14 cellular contexts compared by ENCODE assay signal in genomic region chr14:75842624-75843023, GRCh38.
DNase-seq lines count a peak whose midpoint lies in the region; ATAC-seq and TF ChIP-seq lines count a peak whose summit lies in the region.
"Had no signal": no experiment of that assay in that cellular context is flagged by ENCODE, and none has a peak within 500 bp of the region (broad histone marks: within the 10 kb centered on the region; RNA-seq: fewer than 3 reads in every experiment).

No MANE protein-coding gene starts in this region.

- DNase-seq in GM23248 (peak; percentile 24), left colon (no peak), progenitor cell of endocrine pancreas (ENCODE audit: low spot score, unreplicated experiment) (no peak), OCI-M1 (lab: John Stamatoyannopoulos, UW) (no peak), PC-9 (no peak)
- DNase-seq in stimulated activated CD4-positive, alpha-beta T cell treated with anti-CD3 and anti-CD28 coated beads, Interleukin-4, amount 100 ng/mL, for 1 hour = no peak
- DNase-seq in CD8-positive, alpha-beta T cell = no peak
- DNase-seq: COR-L47, Kasumi-1, NCI-H1930, NCI-H2171 treated with DMSO at 0.1 percent for 48 hours, NCI-H82 had no signal

- POLR2A ChIA-PET in PC-9 (lab: Charles Lee; ENCODE audit: unreplicated experiment) = no interaction called here
- POLR2A ChIA-PET in CD8-positive, alpha-beta T cell (lab: Charles Lee) = no interaction called here

- no peaks in the 10 kb centered on the region for H3K9me2 ChIP-seq in GM23248 (ENCODE audit: insufficient read depth)
- no peaks in the 10 kb centered on the region for H3K9me2 ChIP-seq in PC-9 (ENCODE audit: insufficient read depth)

- in situ Hi-C loops in GM23248 (cut with MboI) = no loop called here

- H3K9me3 ChIP-seq in GM23248 (ENCODE audit: low read depth) (no peaks in the 10 kb centered on the region), PC-9 (ENCODE audit: insufficient read depth, low read depth) (no peaks in the 10 kb centered on the region)
- H3K9me3 ChIP-seq in CD8-positive, alpha-beta T cell (ENCODE audit: low read length) = no peaks in the 10 kb centered on the region

- H2AFZ ChIP-seq in GM23248 = no peak overlapping the region
- H2AFZ ChIP-seq in PC-9 = no peak overlapping the region

- CTCF ChIA-PET in PC-9 (lab: Charles Lee) = interaction anchor here (0.7 kb wide), 2 partner anchors 61 to 87 kb away, joined by 7 to 10 read pairs; no protein-coding TSS in a partner anchor
- CTCF ChIA-PET in CD8-positive, alpha-beta T cell (lab: Charles Lee) = no interaction called here

- no peaks in the 10 kb centered on the region for H3K9me3 Mint-ChIP-seq in progenitor cell of endocrine pancreas (ENCODE audit: low read depth)
- peaks cover 2% of the 10 kb centered on the region for H3K9me3 Mint-ChIP-seq in CD8-positive, alpha-beta T cell

- peaks cover 12% of the 10 kb centered on the region for H3K36me3 Mint-ChIP-seq in progenitor cell of endocrine pancreas (ENCODE audit: insufficient read depth)
- peaks cover 17% of the 10 kb centered on the region for H3K36me3 Mint-ChIP-seq in CD8-positive, alpha-beta T cell

- no TSS peak for BruUV-seq in PC-9 (replicated peaks; lab: Mats Ljungman, UMichigan)

- H3K27me3 ChIP-seq in GM23248 (replicated peaks; ENCODE audit: insufficient read depth) (no peaks in the 10 kb centered on the region), PC-9 (ENCODE audit: insufficient read depth, low read depth) (no peaks in the 10 kb centered on the region)
- H3K27me3 ChIP-seq in CD8-positive, alpha-beta T cell (ENCODE audit: insufficient read depth, low read length) = no peaks in the 10 kb centered on the region

- H3K27ac Mint-ChIP-seq in progenitor cell of endocrine pancreas = peak overlapping the region; percentile 29
- H3K27ac Mint-ChIP-seq in CD8-positive, alpha-beta T cell = no peak overlapping the region

- peaks cover 8% of the 10 kb centered on the region for H3K4me1 Mint-ChIP-seq in progenitor cell of endocrine pancreas (ENCODE audit: low read depth)
- no peaks in the 10 kb centered on the region for H3K4me1 Mint-ChIP-seq in CD8-positive, alpha-beta T cell (ENCODE audit: low read depth)

- H3K27me3 Mint-ChIP-seq in progenitor cell of endocrine pancreas = no peaks in the 10 kb centered on the region
- no peaks in the 10 kb centered on the region for H3K27me3 Mint-ChIP-seq in CD8-positive, alpha-beta T cell (ENCODE audit: low read depth)

- 6 to 10% methylated on average over 3 of the region's 3 CpGs for WGBS in GM23248 (ENCODE audit: low coverage in 1 of 2, low lambda C conversion rate in 2 of 2, missing lambda C conversion rate in 2 of 2), 2 experiments

- no peak overlapping the region for H3K4me3 Mint-ChIP-seq in progenitor cell of endocrine pancreas (ENCODE audit: low read depth)
- H3K4me3 Mint-ChIP-seq in CD8-positive, alpha-beta T cell = no peak overlapping the region

- H3K4me1 ChIP-seq in GM23248 (ENCODE audit: insufficient read depth) (peaks cover 15% of the 10 kb centered on the region), PC-9 (replicated peaks; ENCODE audit: insufficient read depth) (peaks cover 13% of the 10 kb centered on the region)
- no peaks in the 10 kb centered on the region for H3K4me1 ChIP-seq in CD8-positive, alpha-beta T cell (ENCODE audit: insufficient read depth, low read length)

- no peak overlapping the region for H3K27ac ChIP-seq in GM23248
- peak overlapping the region; percentile 38 for H3K27ac ChIP-seq in VCaP
- H3K27ac ChIP-seq in PC-9 = no peak overlapping the region
- no peak overlapping the region for H3K27ac ChIP-seq in CD8-positive, alpha-beta T cell (ENCODE audit: low read depth, low read length)
- H3K27ac ChIP-seq: C4-2B had no signal

- intact Hi-C loops in left colon (cut with DNase I, micrococcal nuclease) (no loop called here), PC-9 (cut with micrococcal nuclease; ENCODE audit: unreplicated experiment) (no loop called here)
- intact Hi-C loops in CD8-positive, alpha-beta T cell (cut with DNase I, micrococcal nuclease) = no loop called here

- H3K4me3 ChIP-seq in GM23248 (no peak overlapping the region), PC-9 (no peak overlapping the region)
- H3K4me3 ChIP-seq in CD8-positive, alpha-beta T cell (ENCODE audit: low read depth, low read length) = no peak overlapping the region

- H3K9ac ChIP-seq in GM23248 = no peak overlapping the region

- H4K20me1 ChIP-seq in GM23248 (ENCODE audit: insufficient read depth) (no peaks in the 10 kb centered on the region), PC-9 (ENCODE audit: insufficient read depth) (no peaks in the 10 kb centered on the region)

- H3F3A ChIP-seq in GM23248 (ENCODE audit: insufficient read depth) (peaks cover 5% of the 10 kb centered on the region; the same call in 1 of the 2 replicates), PC-9 (ENCODE audit: insufficient read depth, low read depth) (no peaks in the 10 kb centered on the region; the same call in 1 of the 2 replicates)

- TF ChIP-seq CTCF in VCaP (conservative IDR thresholded peaks at IDR 0.05) (no peak), progenitor cell of endocrine pancreas (IDR thresholded peaks at IDR 0.05; ENCODE audit: unreplicated experiment) (no peak), PC-9 (conservative IDR thresholded peaks at IDR 0.05) (no peak)
- TF ChIP-seq CTCF in CD8-positive, alpha-beta T cell (IDR thresholded peaks at IDR 0.05) = no peak

- H3K4me2 ChIP-seq in GM23248 (ENCODE audit: unreplicated experiment) (no peak overlapping the region), PC-9 (no peak overlapping the region)

- H3K36me3 ChIP-seq in GM23248 (ENCODE audit: low read depth) (no peaks in the 10 kb centered on the region), PC-9 (ENCODE audit: low read depth) (no peaks in the 10 kb centered on the region)
- no peaks in the 10 kb centered on the region for H3K36me3 ChIP-seq in CD8-positive, alpha-beta T cell (ENCODE audit: insufficient read depth, low read length)

- ATAC-seq in left colon = peak; percentile 74
- no peak for ATAC-seq in CD8-positive, alpha-beta T cell

- H3K79me2 ChIP-seq in GM23248 (ENCODE audit: insufficient read depth) (no peaks in the 10 kb centered on the region), PC-9 (ENCODE audit: low read depth) (no peaks in the 10 kb centered on the region)
